17 cellular contexts compared by ENCODE assay signal in the genomic region with DNA sequence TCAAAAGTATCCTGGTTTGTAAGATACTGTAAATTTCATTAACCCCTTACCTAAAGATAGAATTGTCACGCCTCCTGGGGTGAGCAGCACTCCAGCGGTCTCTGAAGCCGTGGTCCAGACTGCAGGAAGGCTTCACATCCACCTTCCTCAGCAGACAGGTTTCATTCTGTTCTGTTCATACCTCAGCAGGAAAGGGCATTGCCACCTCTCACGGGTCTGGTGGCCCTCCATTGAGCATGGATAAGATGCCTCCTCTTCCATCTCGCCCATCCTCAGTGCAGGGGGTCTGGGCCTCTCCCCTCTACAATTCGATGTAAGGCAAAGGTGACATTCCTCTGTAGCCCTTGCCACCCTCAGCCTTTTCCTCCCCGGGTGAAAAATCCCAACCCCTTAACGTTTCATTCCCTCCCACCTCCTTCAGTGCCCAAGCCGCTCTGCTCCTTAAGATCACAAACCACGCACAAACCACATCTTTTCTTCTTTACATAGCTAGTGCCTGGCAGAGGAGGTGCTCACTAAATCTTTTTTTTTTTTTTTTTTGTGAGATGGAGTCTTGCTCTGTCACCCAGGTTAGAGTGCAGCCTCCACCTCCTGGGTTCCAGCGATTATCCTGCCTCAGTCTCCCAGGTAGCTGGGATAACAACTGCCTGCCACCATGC.
"Had no signal": no experiment of that assay in that cellular context is flagged by ENCODE, and none has a peak within 500 bp of the region (broad histone marks: within the 10 kb centered on the region; RNA-seq: fewer than 3 reads in every experiment).

No MANE protein-coding gene starts in this region.

- H3K27ac ChIP-seq: colonic mucosa, dorsolateral prefrontal cortex, heart left ventricle, right atrium auricular region, tibial artery, upper lobe of left lung, uterus had no signal

- H3K36me3 ChIP-seq: colonic mucosa, right atrium auricular region, uterus had no signal

- ATAC-seq: heart left ventricle; stimulated activated memory B cell treated with anti-CD40 and anti-IgM and Interleukin-4, amounts not matched to agents 10 μg/mL and 1 μg/mL and 100 μg/mL, for 72 hours had no signal

- H3K4me3 ChIP-seq: colonic mucosa, dorsolateral prefrontal cortex, heart left ventricle, right atrium auricular region, tibial artery, upper lobe of left lung, uterus had no signal

- H3K9me3 ChIP-seq: colonic mucosa, right atrium auricular region, tibial artery, upper lobe of left lung, uterus had no signal

- H3K4me1 ChIP-seq: colonic mucosa, heart left ventricle, right atrium auricular region, tibial artery, upper lobe of left lung, uterus had no signal

- DNase-seq: colonic mucosa; effector CD8-positive, alpha-beta T cell; foreskin melanocyte; heart left ventricle; hypothalamus; kidney glomerular epithelial cell; naive B cell; small intestine; stimulated activated CD4-positive, alpha-beta T cell treated with anti-CD3 and anti-CD28 coated beads, Interleukin-2, amount 100 ng/mL, for 48 hours; stimulated activated CD8-positive, alpha-beta memory T cell treated with anti-CD3 and anti-CD28 coated beads, Interleukin-4, amount 100 ng/mL, for 48 hours; tibial artery; upper lobe of left lung; uterus had no signal

- FAIRE-seq: islet of Langerhans, small intestine had no signal

- H3K27me3 ChIP-seq: colonic mucosa, dorsolateral prefrontal cortex, heart left ventricle, right atrium auricular region, tibial artery, upper lobe of left lung, uterus had no signal
